ENCODE assay signal across 12 cellular contexts in genomic region chr5:127423173-127423798, GRCh38.
DNase-seq lines count a peak whose midpoint lies in the region; ATAC-seq and TF ChIP-seq lines count a peak whose summit lies in the region.
"Had no signal": no experiment of that assay in that cellular context is flagged by ENCODE, and none has a peak within 500 bp of the region (broad histone marks: within the 10 kb centered on the region; RNA-seq: fewer than 3 reads in every experiment).

No MANE protein-coding gene starts in this region.

- no TSS peak for BruUV-seq in A673 (replicated peaks; lab: Mats Ljungman, UMichigan)

- H3K27ac ChIP-seq in MM.1S (ENCODE audit: low read length): peak overlapping the region; percentile 42; the same call in 1 of the 2 replicates
- no peak overlapping the region for H3K27ac ChIP-seq in SJCRH30
- H3K27ac ChIP-seq in A673 (ENCODE audit: low read depth, low read length, poor library complexity, severe bottlenecking): no peak overlapping the region
- H3K27ac ChIP-seq: BLaER1 had no signal

- no peaks in the 10 kb centered on the region for H3K27me3 ChIP-seq in MM.1S (replicated peaks; ENCODE audit: insufficient read depth, low read length)
- no peaks in the 10 kb centered on the region for H3K27me3 ChIP-seq in SJCRH30
- no peaks in the 10 kb centered on the region for H3K27me3 ChIP-seq in A673 (replicated peaks; ENCODE audit: insufficient read depth, low read depth, low read length, poor library complexity)
- H3K27me3 ChIP-seq: BLaER1 had no signal

- H4K20me1 ChIP-seq in MM.1S (ENCODE audit: insufficient read depth, low read length): no peaks in the 10 kb centered on the region
- H4K20me1 ChIP-seq: BLaER1 had no signal

- CTCF ChIA-PET in A673 (lab: Charles Lee): no interaction called here

- peak overlapping the region; percentile 73 for H2AFZ ChIP-seq in MM.1S (ENCODE audit: low read length)

- H3K36me3 ChIP-seq in MM.1S (replicated peaks; ENCODE audit: insufficient read depth, low read length) (no peaks in the 10 kb centered on the region), SJCRH30 (peaks cover 41% of the 10 kb centered on the region), A673 (ENCODE audit: insufficient read depth, low read length, poor library complexity, severe bottlenecking) (no peaks in the 10 kb centered on the region)
- H3K36me3 ChIP-seq: BLaER1 had no signal

- H3K4me2 ChIP-seq in MM.1S (ENCODE audit: low read depth, low read length): peak overlapping the region; percentile 69
- H3K4me2 ChIP-seq: BLaER1 had no signal

- H3F3A ChIP-seq in MM.1S (ENCODE audit: insufficient read depth, low read length): peaks cover 5% of the 10 kb centered on the region; the same call in 1 of the 2 replicates

- peak; percentile 60 for ATAC-seq in GM19452 (IDR thresholded peaks at IDR 0.05; ENCODE audit: unreplicated experiment)
- ATAC-seq in HG02852 (IDR thresholded peaks at IDR 0.05; ENCODE audit: unreplicated experiment): peak; percentile 79
- ATAC-seq in HG03097 (IDR thresholded peaks at IDR 0.05; ENCODE audit: low FRiP score, unreplicated experiment): no peak

- H3K9me3 ChIP-seq in MM.1S (replicated peaks; ENCODE audit: insufficient read depth, low read length) (no peaks in the 10 kb centered on the region), SJCRH30 (replicated peaks) (no peaks in the 10 kb centered on the region), A673 (ENCODE audit: low read depth, low read length, poor library complexity, severe bottlenecking) (no peaks in the 10 kb centered on the region)

- DNase-seq in GM13976 (ENCODE audit: low spot score) (peak; percentile 40), MM.1S (peak; percentile 27), SJCRH30 (no peak), A673 (ENCODE audit: low spot score) (no peak), amygdala (lab: John Stamatoyannopoulos, UW) (no peak)
- DNase-seq: GF-D8; stimulated activated CD4-positive, alpha-beta T cell treated with anti-CD3 and anti-CD28 coated beads, Interleukin-2, amount 100 ng/mL, for 48 hours; substantia nigra had no signal

- TF ChIP-seq CTCF in GM13976 (IDR thresholded peaks at IDR 0.05; ENCODE audit: borderline replicate concordance, control extremely low read depth, extremely low read depth, insufficient read depth, missing control alignments): no peak
- TF ChIP-seq CTCF in MM.1S (IDR thresholded peaks at IDR 0.05; ENCODE audit: low read length): no peak
- no peak for TF ChIP-seq CTCF in A673 (conservative IDR thresholded peaks at IDR 0.05; ENCODE audit: low read depth, low read length)

- H3K9me2 ChIP-seq in MM.1S (replicated peaks; ENCODE audit: insufficient read depth, low read length): no peaks in the 10 kb centered on the region

- H3K4me1 ChIP-seq in MM.1S (ENCODE audit: low read length) (0 out of 2 replicates have a peak, but pooled peaks cover 4% of the 10 kb centered on the region), SJCRH30 (peaks cover 37% of the 10 kb centered on the region), A673 (ENCODE audit: insufficient read depth, low read length, poor library complexity, severe bottlenecking) (no peaks in the 10 kb centered on the region)
- H3K4me1 ChIP-seq: BLaER1 had no signal

- intact Hi-C loops in A673 (cut with micrococcal nuclease; ENCODE audit: unreplicated experiment): no loop called here

- H3K4me3 ChIP-seq in MM.1S (ENCODE audit: low read length) (peak overlapping the region; percentile 59), SJCRH30 (no peak overlapping the region), A673 (ENCODE audit: low read depth, low read length, poor library complexity, severe bottlenecking) (no peak overlapping the region)
- H3K4me3 ChIP-seq: BLaER1 had no signal

- POLR2A ChIA-PET in A673 (lab: Charles Lee; ENCODE audit: low non-redundant PET): no interaction called here

- in situ Hi-C loops in GM13976 (cut with MboI; ENCODE audit: low sequenced_read_pairs, unreplicated experiment): no loop called here

- no peak overlapping the region for H3K9ac ChIP-seq in MM.1S (ENCODE audit: low read length)
- H3K9ac ChIP-seq: BLaER1 had no signal

- H3K79me2 ChIP-seq in MM.1S (ENCODE audit: low read length): no peaks in the 10 kb centered on the region

Comparison
In these comparisons a context has a peak if more than half of its experiments do, and no peak if none do; other contexts are left out.
1. DNase-seq: peak in GM13976 (single experiment) and MM.1S (single experiment); none in SJCRH30 (0 of 2), A673 (single experiment) and amygdala (0 of 56).